1 cellular context compared by ENCODE assay signal in genomic region chr1:172397633-172398032, GRCh38.
TF ChIP-seq lines count a peak whose summit lies in the region.

No MANE protein-coding gene starts in this region.

TF ChIP-seq in GM12878, 131 proteins besides CTCF, POLR2A, EP300 and RAD21:
- no peak for TF ChIP-seq SMAD5 (IDR thresholded peaks at IDR 0.05; ENCODE audit: low read depth)
- no peak for TF ChIP-seq PAX8 (IDR thresholded peaks at IDR 0.05)
- TF ChIP-seq IKZF1 (conservative IDR thresholded peaks at IDR 0.05) = no peak
- TF ChIP-seq E2F8 (IDR thresholded peaks at IDR 0.05; ENCODE audit: low read depth, partially characterized antibody) = no peak
- TF ChIP-seq, protein P1, sequence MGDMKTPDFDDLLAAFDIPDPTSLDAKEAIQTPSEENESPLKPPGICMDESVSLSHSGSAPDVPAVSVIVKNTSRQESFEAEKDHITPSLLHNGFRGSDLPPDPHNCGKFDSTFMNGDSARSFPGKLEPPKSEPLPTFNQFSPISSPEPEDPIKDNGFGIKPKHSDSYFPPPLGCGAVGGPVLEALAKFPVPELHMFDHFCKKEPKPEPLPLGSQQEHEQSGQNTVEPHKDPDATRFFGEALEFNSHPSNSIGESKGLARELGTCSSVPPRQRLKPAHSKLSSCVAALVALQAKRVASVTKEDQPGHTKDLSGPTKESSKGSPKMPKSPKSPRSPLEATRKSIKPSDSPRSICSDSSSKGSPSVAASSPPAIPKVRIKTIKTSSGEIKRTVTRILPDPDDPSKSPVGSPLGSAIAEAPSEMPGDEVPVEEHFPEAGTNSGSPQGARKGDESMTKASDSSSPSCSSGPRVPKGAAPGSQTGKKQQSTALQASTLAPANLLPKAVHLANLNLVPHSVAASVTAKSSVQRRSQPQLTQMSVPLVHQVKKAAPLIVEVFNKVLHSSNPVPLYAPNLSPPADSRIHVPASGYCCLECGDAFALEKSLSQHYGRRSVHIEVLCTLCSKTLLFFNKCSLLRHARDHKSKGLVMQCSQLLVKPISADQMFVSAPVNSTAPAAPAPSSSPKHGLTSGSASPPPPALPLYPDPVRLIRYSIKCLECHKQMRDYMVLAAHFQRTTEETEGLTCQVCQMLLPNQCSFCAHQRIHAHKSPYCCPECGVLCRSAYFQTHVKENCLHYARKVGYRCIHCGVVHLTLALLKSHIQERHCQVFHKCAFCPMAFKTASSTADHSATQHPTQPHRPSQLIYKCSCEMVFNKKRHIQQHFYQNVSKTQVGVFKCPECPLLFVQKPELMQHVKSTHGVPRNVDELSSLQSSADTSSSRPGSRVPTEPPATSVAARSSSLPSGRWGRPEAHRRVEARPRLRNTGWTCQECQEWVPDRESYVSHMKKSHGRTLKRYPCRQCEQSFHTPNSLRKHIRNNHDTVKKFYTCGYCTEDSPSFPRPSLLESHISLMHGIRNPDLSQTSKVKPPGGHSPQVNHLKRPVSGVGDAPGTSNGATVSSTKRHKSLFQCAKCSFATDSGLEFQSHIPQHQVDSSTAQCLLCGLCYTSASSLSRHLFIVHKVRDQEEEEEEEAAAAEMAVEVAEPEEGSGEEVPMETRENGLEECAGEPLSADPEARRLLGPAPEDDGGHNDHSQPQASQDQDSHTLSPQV (IDR thresholded peaks at IDR 0.05) = peak; percentile 85; the same call in 1 of the 2 replicates
- TF ChIP-seq, protein P2, sequence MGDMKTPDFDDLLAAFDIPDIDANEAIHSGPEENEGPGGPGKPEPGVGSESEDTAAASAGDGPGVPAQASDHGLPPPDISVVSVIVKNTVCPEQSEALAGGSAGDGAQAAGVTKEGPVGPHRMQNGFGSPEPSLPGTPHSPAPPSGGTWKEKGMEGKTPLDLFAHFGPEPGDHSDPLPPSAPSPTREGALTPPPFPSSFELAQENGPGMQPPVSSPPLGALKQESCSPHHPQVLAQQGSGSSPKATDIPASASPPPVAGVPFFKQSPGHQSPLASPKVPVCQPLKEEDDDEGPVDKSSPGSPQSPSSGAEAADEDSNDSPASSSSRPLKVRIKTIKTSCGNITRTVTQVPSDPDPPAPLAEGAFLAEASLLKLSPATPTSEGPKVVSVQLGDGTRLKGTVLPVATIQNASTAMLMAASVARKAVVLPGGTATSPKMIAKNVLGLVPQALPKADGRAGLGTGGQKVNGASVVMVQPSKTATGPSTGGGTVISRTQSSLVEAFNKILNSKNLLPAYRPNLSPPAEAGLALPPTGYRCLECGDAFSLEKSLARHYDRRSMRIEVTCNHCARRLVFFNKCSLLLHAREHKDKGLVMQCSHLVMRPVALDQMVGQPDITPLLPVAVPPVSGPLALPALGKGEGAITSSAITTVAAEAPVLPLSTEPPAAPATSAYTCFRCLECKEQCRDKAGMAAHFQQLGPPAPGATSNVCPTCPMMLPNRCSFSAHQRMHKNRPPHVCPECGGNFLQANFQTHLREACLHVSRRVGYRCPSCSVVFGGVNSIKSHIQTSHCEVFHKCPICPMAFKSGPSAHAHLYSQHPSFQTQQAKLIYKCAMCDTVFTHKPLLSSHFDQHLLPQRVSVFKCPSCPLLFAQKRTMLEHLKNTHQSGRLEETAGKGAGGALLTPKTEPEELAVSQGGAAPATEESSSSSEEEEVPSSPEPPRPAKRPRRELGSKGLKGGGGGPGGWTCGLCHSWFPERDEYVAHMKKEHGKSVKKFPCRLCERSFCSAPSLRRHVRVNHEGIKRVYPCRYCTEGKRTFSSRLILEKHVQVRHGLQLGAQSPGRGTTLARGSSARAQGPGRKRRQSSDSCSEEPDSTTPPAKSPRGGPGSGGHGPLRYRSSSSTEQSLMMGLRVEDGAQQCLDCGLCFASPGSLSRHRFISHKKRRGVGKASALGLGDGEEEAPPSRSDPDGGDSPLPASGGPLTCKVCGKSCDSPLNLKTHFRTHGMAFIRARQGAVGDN (IDR thresholded peaks at IDR 0.05) = peak; percentile 60; the same call in 1 of the 2 replicates
- TF ChIP-seq KLF5 (IDR thresholded peaks at IDR 0.05; ENCODE audit: partially characterized antibody) = no peak
- TF ChIP-seq MTA2 (IDR thresholded peaks at IDR 0.05; ENCODE audit: low read depth) = 0 out of 2 replicates have a peak, but pooled peaks have one; percentile 6
